ENCODE assay signal across 12 cellular contexts in the genomic region with DNA sequence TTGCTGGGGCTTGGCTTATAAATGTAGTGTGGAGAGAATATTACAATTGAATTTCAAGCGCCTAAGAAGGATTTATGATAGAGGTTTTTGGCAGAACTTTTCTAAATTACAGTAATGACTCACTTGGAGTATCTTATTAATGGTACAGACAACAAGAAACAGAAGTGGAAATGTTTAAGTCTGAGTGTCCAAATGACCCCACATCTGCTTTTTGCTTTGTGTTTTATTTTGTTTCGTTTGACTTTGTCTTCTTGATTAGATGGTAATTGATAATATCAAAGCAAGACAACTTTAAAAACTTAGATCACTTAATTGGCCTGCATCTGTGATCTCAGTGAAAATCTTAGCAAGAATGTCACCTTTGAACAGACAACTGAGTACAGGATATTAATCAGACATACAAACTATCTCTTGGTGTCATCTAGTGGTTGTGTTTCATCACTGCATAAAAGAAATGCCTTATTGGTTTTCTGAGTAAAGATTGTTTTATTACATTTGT.
DNase-seq lines count a peak whose midpoint lies in the region; ATAC-seq, FAIRE-seq and TF ChIP-seq lines count a peak whose summit lies in the region.
"Had no signal": no experiment of that assay in that cellular context is flagged by ENCODE, and none has a peak within 500 bp of the region (broad histone marks: within the 10 kb centered on the region; RNA-seq: fewer than 3 reads in every experiment).

No MANE protein-coding gene starts in this region.

- CTCF ChIA-PET in HepG2 (lab: Yijun Ruan, JAX; ENCODE audit: low intra/inter-chr PET ratio, low total read pairs) = interaction anchor here (1.6 kb wide), 1 partner anchor 1002 kb away, joined by 3 read pairs; no protein-coding TSS in a partner anchor

- no peak for TF ChIP-seq EP300 in HepG2 (IDR thresholded peaks at IDR 0.05; ENCODE audit: low read depth in 2 of 2, low read length in 2 of 2)
- no peak for TF ChIP-seq EP300 in HepG2 (CRISPR knock-in tag; IDR thresholded peaks at IDR 0.05; ENCODE audit: borderline replicate concordance)

- H3K4me3 ChIP-seq in HepG2 (replicated peaks in 1 of 3; ENCODE audit: insufficient read depth in 1 of 3, low read depth in 2 of 3, low read length in 3 of 3) = no peak overlapping the region
- H3K4me3 ChIP-seq: right atrium auricular region, tibial artery had no signal

- H2AFZ ChIP-seq in HepG2 (ENCODE audit: low read length) = no peak overlapping the region

- DNase-seq in DMS53 (lab: John Stamatoyannopoulos, UW) (peak; percentile 54), Kasumi-1 (lab: John Stamatoyannopoulos, UW) (peak; percentile 29 to 58), SW 1271 (lab: John Stamatoyannopoulos, UW) (peak; percentile 6 to 66), HepG2 (ENCODE audit: low spot score) (no peak), NOMO-1 treated with DMSO at 0.1 percent for 48 hours (lab: John Stamatoyannopoulos, UW; ENCODE audit: unreplicated experiment) (no peak)
- DNase-seq: activated CD4-positive, alpha-beta T cell treated with anti-CD3 and anti-CD28 coated beads, Interleukin-2, amount 50 U/mL, for 1 hour; tibial artery had no signal

- POLR2A ChIA-PET in HepG2 (lab: Yijun Ruan, JAX) = no interaction called here

- in situ Hi-C loops in HepG2 (cut with HindIII; ENCODE audit: extremely low pct_ligation_motif_present, low pct_unique_long_range_greater_than_20kb) = no loop called here

- 1% methylated on average over 2 of the region's 2 CpGs for WGBS in HepG2 (ENCODE audit: low lambda C conversion rate)

- TF ChIP-seq RAD21 in HepG2 (CRISPR knock-in tag; IDR thresholded peaks at IDR 0.05) = no peak

- intact Hi-C loops in HepG2 (cut with micrococcal nuclease; ENCODE audit: unreplicated experiment) = no loop called here

- H3K27ac ChIP-seq in HepG2 (ENCODE audit: extremely low read length, insufficient read depth, low read length) = no peak overlapping the region
- H3K27ac ChIP-seq: right atrium auricular region, tibial artery had no signal

- no peaks in the 10 kb centered on the region for H3K27me3 ChIP-seq in HepG2 (ENCODE audit: control insufficient read depth in 1 of 2, insufficient read depth in 2 of 2, low read length in 2 of 2)
- H3K27me3 ChIP-seq: right atrium auricular region, tibial artery had no signal

- H3K4me2 ChIP-seq in HepG2 (ENCODE audit: low read depth, low read length) = no peak overlapping the region

- H3K36me3 ChIP-seq in HepG2 (replicated peaks in 1 of 2; ENCODE audit: control insufficient read depth in 1 of 2, insufficient read depth in 2 of 2, low read length in 2 of 2) = no peaks in the 10 kb centered on the region
- H3K36me3 ChIP-seq: right atrium auricular region, tibial artery had no signal

- BruUV-seq in HepG2 (replicated peaks; lab: Mats Ljungman, UMichigan) = no TSS peak

- no peaks in the 10 kb centered on the region for H4K20me1 ChIP-seq in HepG2 (ENCODE audit: insufficient read depth, low read length)

- no peaks in the 10 kb centered on the region for H3K9me3 ChIP-seq in HepG2 (ENCODE audit: low read length)
- H3K9me3 ChIP-seq: right atrium auricular region, tibial artery had no signal

- no peaks in the 10 kb centered on the region for H3K79me2 ChIP-seq in HepG2 (ENCODE audit: insufficient read depth, low read length)

- ATAC-seq in HepG2 (0 out of 3 replicates have a peak, but pooled peaks have one; percentile 35), HG02840 (IDR thresholded peaks at IDR 0.05; ENCODE audit: low FRiP score, unreplicated experiment) (no peak), GM21360 (IDR thresholded peaks at IDR 0.05; ENCODE audit: unreplicated experiment) (no peak), GM21786 (IDR thresholded peaks at IDR 0.05; ENCODE audit: unreplicated experiment) (no peak)
- ATAC-seq: esophagus mucosa had no signal

- H3K9ac ChIP-seq in HepG2 (ENCODE audit: insufficient read depth, low read depth, low read length) = no peak overlapping the region

- no peak for TF ChIP-seq POLR2A in HepG2 (IDR thresholded peaks at IDR 0.05; ENCODE audit: insufficient read depth in 1 of 2, low read depth in 2 of 2, low read length in 2 of 2)

- no peak for FAIRE-seq in HepG2 (lab: Jason Lieb, UNC)

- peak; percentile 44 for TF ChIP-seq CTCF in HepG2 (CRISPR knock-in tag; IDR thresholded peaks at IDR 0.05)

- H3K4me1 ChIP-seq in HepG2 (ENCODE audit: insufficient read depth, low read length) = no peaks in the 10 kb centered on the region
- H3K4me1 ChIP-seq: right atrium auricular region, tibial artery had no signal

TF ChIP-seq in HepG2, 621 proteins besides CTCF, POLR2A, EP300 and RAD21:
- TF ChIP-seq STAG1 (CRISPR knock-in tag; IDR thresholded peaks at IDR 0.05) = peak; percentile 63
- no peak for TF ChIP-seq ZNF350 (CRISPR knock-in tag; IDR thresholded peaks at IDR 0.05; ENCODE audit: borderline replicate concordance, low read depth)

Comparison
In these comparisons a context has a peak if more than half of its experiments do, and no peak if none do; other contexts are left out.
1. DNase-seq: peak in DMS53 (single experiment), Kasumi-1 (2 of 2) and SW 1271 (2 of 2); none in HepG2 (single experiment) and NOMO-1 treated with DMSO at 0.1 percent for 48 hours (single experiment).